In the genomic region with DNA sequence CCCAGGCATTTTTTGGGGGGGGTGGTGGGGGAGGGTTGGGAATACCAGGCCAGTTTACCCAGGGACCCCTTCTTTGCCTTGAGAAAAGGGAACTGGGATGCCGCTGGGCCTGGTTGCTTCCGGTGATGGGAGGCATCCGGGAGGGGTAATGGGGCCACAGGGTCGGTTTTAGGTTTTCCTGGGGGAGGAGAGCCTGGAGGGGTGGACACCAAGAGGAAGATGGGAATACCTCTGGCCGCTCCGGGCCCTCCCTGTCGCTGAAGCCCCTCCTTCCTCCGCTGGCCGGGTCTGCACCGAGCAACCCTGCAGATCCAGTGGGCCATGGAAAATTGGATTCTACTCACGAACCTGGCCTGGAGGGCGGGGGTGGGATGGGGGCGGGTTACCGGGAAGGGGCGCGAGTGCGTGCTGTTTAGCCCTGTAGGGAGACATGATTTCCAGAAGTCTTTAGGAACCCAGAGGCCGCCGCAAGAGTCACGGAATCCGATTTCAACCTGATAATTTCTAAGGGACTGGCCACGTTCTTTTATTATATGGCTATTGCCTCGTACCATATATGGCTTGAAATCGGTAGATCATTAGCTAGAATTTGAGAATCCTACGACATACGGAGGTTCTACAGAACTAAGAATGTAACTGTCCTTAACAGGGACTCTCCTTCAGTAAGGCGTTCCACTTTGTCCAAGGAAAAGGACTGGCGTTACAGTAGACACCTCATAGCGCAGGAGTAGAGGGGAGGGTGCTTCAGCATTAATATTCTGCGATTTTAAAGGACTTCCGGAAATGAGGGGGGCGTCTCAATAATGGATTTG, we compare ENCODE assay signal across 8 cellular contexts. TPM values are rescaled to one million over a fixed set of nuclear protein-coding genes. Genes with fewer than 3 reads are reported as not detected.
DNase-seq lines count a peak whose midpoint lies in the region; ATAC-seq and TF ChIP-seq lines count a peak whose summit lies in the region.

No MANE protein-coding gene starts in this region.

- peak overlapping the region; percentile 84 for H3K4me3 ChIP-seq in DOHH2 (ENCODE audit: low read length)
- H3K4me3 ChIP-seq in SU-DHL-6 (ENCODE audit: insufficient read depth, low read length, poor library complexity, severe bottlenecking), result peak overlapping the region; percentile 97
- peak overlapping the region; percentile 90 for H3K4me3 ChIP-seq in lower lobe of right lung

- H3F3A ChIP-seq in DOHH2 (ENCODE audit: control insufficient read depth, insufficient read depth), result no peaks in the 10 kb centered on the region
- 0 out of 2 replicates have a peak, but pooled peaks cover 18% of the 10 kb centered on the region for H3F3A ChIP-seq in SU-DHL-6 (ENCODE audit: insufficient read depth)

- H3K36me3 ChIP-seq in DOHH2 (ENCODE audit: control insufficient read depth, low read length) (peaks cover 37% of the 10 kb centered on the region), SU-DHL-6 (ENCODE audit: low read length) (no peaks in the 10 kb centered on the region), lower lobe of right lung (peaks cover 20% of the 10 kb centered on the region)

- peaks cover 18 to 40% of the 10 kb centered on the region in 2 donors for H3K4me1 Mint-ChIP-seq in stimulated activated naive B cell treated with anti-CD40 and anti-IgM and Interleukin-4, amounts not matched to agents 10 μg/mL and 1 μg/mL and 100 μg/mL, for 72 hours

- H3K27ac Mint-ChIP-seq in stimulated activated naive B cell treated with anti-CD40 and anti-IgM and Interleukin-4, amounts not matched to agents 10 μg/mL and 1 μg/mL and 100 μg/mL, for 72 hours, result peak overlapping the region; percentile 73

- H3K27ac ChIP-seq in DOHH2 (ENCODE audit: low read depth, low read length), result peak overlapping the region; percentile 47
- peak overlapping the region; percentile 51 for H3K27ac ChIP-seq in SU-DHL-6 (ENCODE audit: low read depth, low read length)
- peak overlapping the region; percentile 93 for H3K27ac ChIP-seq in lower lobe of right lung

- peak; percentile 8 for DNase-seq in effector CD4-positive, alpha-beta T cell
- peak; percentile 48 for DNase-seq in lower lobe of right lung
- DNase-seq in stimulated activated naive B cell treated with anti-CD40 and anti-IgM and Interleukin-4, amounts not matched to agents 10 μg/mL and 1 μg/mL and 100 μg/mL, for 72 hours, result no peak
- DNase-seq in NCI-H187 (lab: John Stamatoyannopoulos, UW), result no peak
- DNase-seq in NOMO-1 treated with dmso at 0.1 percent for 144 hours (lab: John Stamatoyannopoulos, UW; ENCODE audit: unreplicated experiment), result no peak

- no peaks in the 10 kb centered on the region for H3K9me3 Mint-ChIP-seq in stimulated activated naive B cell treated with anti-CD40 and anti-IgM and Interleukin-4, amounts not matched to agents 10 μg/mL and 1 μg/mL and 100 μg/mL, for 72 hours

- peak overlapping the region; percentile 78 for H3K9ac ChIP-seq in SU-DHL-6 (ENCODE audit: low read length)

- H3K4me2 ChIP-seq in DOHH2 (ENCODE audit: low read length) (peak overlapping the region; percentile 90), SU-DHL-6 (ENCODE audit: low read depth, low read length, poor library complexity, severe bottlenecking) (peak overlapping the region; percentile 82)

- peak overlapping the region; percentile 87 to 90 for H3K4me3 Mint-ChIP-seq in stimulated activated naive B cell treated with anti-CD40 and anti-IgM and Interleukin-4, amounts not matched to agents 10 μg/mL and 1 μg/mL and 100 μg/mL, for 72 hours

- H3K9me3 ChIP-seq in DOHH2 (ENCODE audit: control insufficient read depth, insufficient read depth, low read length) (no peaks in the 10 kb centered on the region), SU-DHL-6 (ENCODE audit: insufficient read depth, low read length) (no peaks in the 10 kb centered on the region), lower lobe of right lung (no peaks in the 10 kb centered on the region)

- no peak for TF ChIP-seq CTCF in DOHH2 (IDR thresholded peaks at IDR 0.05; ENCODE audit: low read depth, low read length, poor library complexity, severe bottlenecking)
- no peak for TF ChIP-seq CTCF in SU-DHL-6 (IDR thresholded peaks at IDR 0.05; ENCODE audit: insufficient read depth, low read length, poor library complexity, severe bottlenecking)
- no peak for TF ChIP-seq CTCF in lower lobe of right lung (IDR thresholded peaks at IDR 0.05)

- no peaks in the 10 kb centered on the region for H3K27me3 Mint-ChIP-seq in stimulated activated naive B cell treated with anti-CD40 and anti-IgM and Interleukin-4, amounts not matched to agents 10 μg/mL and 1 μg/mL and 100 μg/mL, for 72 hours

- H3K9me2 ChIP-seq in DOHH2 (replicated peaks; ENCODE audit: control insufficient read depth, low read length), result no peaks in the 10 kb centered on the region
- H3K9me2 ChIP-seq in SU-DHL-6 (replicated peaks; ENCODE audit: insufficient read depth, low read length), result no peaks in the 10 kb centered on the region

- H3K4me1 ChIP-seq in DOHH2 (ENCODE audit: control insufficient read depth, low read length) (peaks cover 44% of the 10 kb centered on the region), lower lobe of right lung (peaks cover 26% of the 10 kb centered on the region)

- no peaks in the 10 kb centered on the region for H3K27me3 ChIP-seq in DOHH2 (ENCODE audit: control insufficient read depth, low read length)
- H3K27me3 ChIP-seq in SU-DHL-6 (ENCODE audit: low read length), result no peaks in the 10 kb centered on the region
- H3K27me3 ChIP-seq in lower lobe of right lung (ENCODE audit: low read depth), result no peaks in the 10 kb centered on the region

- peaks cover 21 to 28% of the 10 kb centered on the region in 2 donors for H3K36me3 Mint-ChIP-seq in stimulated activated naive B cell treated with anti-CD40 and anti-IgM and Interleukin-4, amounts not matched to agents 10 μg/mL and 1 μg/mL and 100 μg/mL, for 72 hours

- peaks cover 18% of the 10 kb centered on the region for H4K20me1 ChIP-seq in DOHH2 (ENCODE audit: control insufficient read depth, insufficient read depth, low read depth, low read length)
- peaks cover 13% of the 10 kb centered on the region for H4K20me1 ChIP-seq in SU-DHL-6 (ENCODE audit: low read depth, low read length)

- intact Hi-C loops in lower lobe of right lung (cut with DNase I), result no loop called here

- H3K79me2 ChIP-seq in DOHH2 (ENCODE audit: control insufficient read depth, low read length) (peaks cover 63% of the 10 kb centered on the region), SU-DHL-6 (ENCODE audit: insufficient read depth, low read length) (peaks cover 54% of the 10 kb centered on the region)

- peak; percentile 3 for ATAC-seq in HG03280 (IDR thresholded peaks at IDR 0.05; ENCODE audit: unreplicated experiment)
- peak; percentile 36 to 56 for ATAC-seq in lower lobe of right lung
- peak in 1 of 2 donors; percentile 3 for ATAC-seq in stimulated activated naive B cell treated with anti-CD40 and anti-IgM and Interleukin-4, amounts not matched to agents 10 μg/mL and 1 μg/mL and 100 μg/mL, for 72 hours (replicated peaks)

- H2AFZ ChIP-seq in SU-DHL-6 (ENCODE audit: low read depth, low read length, severe bottlenecking), result no peak overlapping the region

RNA-seq across cellular contexts. Expression of a gene that starts 0.8 kb away (rescaled TPM):
- total RNA-seq in lower lobe of right lung, result 43.8 TPM

RNA-seq across cellular contexts. Expression of a gene that starts 34.3 kb away (rescaled TPM):
- total RNA-seq in lower lobe of right lung, result 140 TPM

RNA-seq across cellular contexts. Expression of a gene that starts 50.2 kb away (rescaled TPM):
- total RNA-seq in lower lobe of right lung, result 0.32 TPM

Comparison
In these comparisons a context has a peak if more than half of its experiments do, and no peak if none do; other contexts are left out.
1. DNase-seq: peak in effector CD4-positive, alpha-beta T cell (single experiment) and lower lobe of right lung (single experiment); none in stimulated activated naive B cell treated with anti-CD40 and anti-IgM and Interleukin-4, amounts not matched to agents 10 μg/mL and 1 μg/mL and 100 μg/mL, for 72 hours (single experiment), NCI-H187 (0 of 2) and NOMO-1 treated with dmso at 0.1 percent for 144 hours (single experiment).
2. Peak in every context shown above with its lines, with median percentiles within 50 percentile points of each other: H3K27ac ChIP-seq and H3K4me3 ChIP-seq.